Comparison of ENCODE assay signal across 29 cellular contexts in genomic region chr16:17199135-17199534, GRCh38.
"Had no signal": no experiment of that assay in that cellular context is flagged by ENCODE, and none has a peak within 500 bp of the region (broad histone marks: within the 10 kb centered on the region; RNA-seq: fewer than 3 reads in every experiment).

No MANE protein-coding gene starts in this region.

- H3K27me3 ChIP-seq: dorsolateral prefrontal cortex, esophagus squamous epithelium, gastrocnemius medialis, left lung had no signal

- H3K4me1 Mint-ChIP-seq: endodermal cell, mesothelial cell of epicardium had no signal

- H3K27me3 Mint-ChIP-seq: effector memory CD8-positive, alpha-beta T cell; naive B cell had no signal

- H3K9me3 Mint-ChIP-seq: effector memory CD8-positive, alpha-beta T cell; endodermal cell; mesothelial cell of epicardium; naive B cell had no signal

- H3K4me1 ChIP-seq: esophagus squamous epithelium, gastrocnemius medialis, left lung, lower lobe of right lung had no signal

- H3K9me3 ChIP-seq: esophagus squamous epithelium, gastrocnemius medialis, heart right ventricle, left lung, lower lobe of right lung, mucosa of descending colon had no signal

- H3K4me3 ChIP-seq: coronary artery, dorsolateral prefrontal cortex, esophagus squamous epithelium, gastrocnemius medialis, heart right ventricle, left lung, lower lobe of right lung, mucosa of descending colon had no signal

- H3K36me3 ChIP-seq: gastrocnemius medialis had no signal

- H3K27ac ChIP-seq: coronary artery, dorsolateral prefrontal cortex, epithelial cell of prostate, esophagus squamous epithelium, gastrocnemius medialis, heart right ventricle, left lung, lower lobe of right lung had no signal

- FAIRE-seq: colon, endometrium, islet of Langerhans, keratinocyte had no signal

- H3K27ac Mint-ChIP-seq: endodermal cell, mesothelial cell of epicardium had no signal

- DNase-seq: dermis blood vessel endothelial cell; dorsolateral prefrontal cortex; effector CD4-positive, alpha-beta T cell; effector memory CD8-positive, alpha-beta T cell; endodermal cell; erythroblast; esophagus squamous epithelium; foreskin fibroblast; foreskin melanocyte; gastrocnemius medialis; glutamatergic neuron; head of caudate nucleus; heart right ventricle; hippocampal formation; left cardiac atrium; left lung; left ventricle myocardium superior; lower lobe of right lung; mesenchymal stem cell; mucosa of descending colon; naive B cell had no signal

- H3K4me3 Mint-ChIP-seq: effector memory CD8-positive, alpha-beta T cell; endodermal cell; mesothelial cell of epicardium had no signal

- ATAC-seq: effector memory CD8-positive, alpha-beta T cell; esophagus mucosa; gastrocnemius medialis; heart right ventricle; left cardiac atrium; left lung; left ventricle myocardium superior; lower lobe of right lung; mucosa of descending colon had no signal
